Comparison of ENCODE assay signal across 31 cellular contexts in genomic region chr6:124622351-124622750, GRCh38.
"Had no signal": no experiment of that assay in that cellular context is flagged by ENCODE, and none has a peak within 500 bp of the region (broad histone marks: within the 10 kb centered on the region; RNA-seq: fewer than 3 reads in every experiment).

No MANE protein-coding gene starts in this region.

- H3K4me3 Mint-ChIP-seq: activated naive CD4-positive, alpha-beta T cell treated with anti-CD3 and anti-CD28 coated beads for 36 hours; activated T-cell treated with anti-CD3 and anti-CD28 coated beads, Interleukin-2, amount 50 U/mL, for 4 hours; activated T-helper 1 cell treated with anti-CD3 and anti-CD28 coated beads, Interleukin-12 subunit alpha, Interleukin-12 subunit beta, Interleukin-2, Interleukin-4 antibody, amounts not matched to agents 30 ng/mL and 10 ng/mL and 1 ng/mL, durations not matched to agents 14 hours and 24 hours and 36 hours had no signal

- H3K36me3 ChIP-seq: adrenal gland, brain microvascular endothelial cell had no signal

- ATAC-seq: activated naive CD4-positive, alpha-beta T cell treated with anti-CD3 and anti-CD28 coated beads, Interleukin-2, amount 50 U/mL, for 72 hours; activated T-cell treated with anti-CD3 and anti-CD28 coated beads, Interleukin-2, amount 50 U/mL, for 4 hours; Panc1 had no signal

- H3K27ac Mint-ChIP-seq: activated naive CD4-positive, alpha-beta T cell treated with anti-CD3 and anti-CD28 coated beads for 36 hours; activated naive CD4-positive, alpha-beta T cell treated with anti-CD3 and anti-CD28 coated beads, Interleukin-2, amount 50 U/mL, for 72 hours; activated T-helper 1 cell treated with anti-CD3 and anti-CD28 coated beads, Interleukin-12 subunit alpha, Interleukin-12 subunit beta, Interleukin-2, Interleukin-4 antibody, amounts not matched to agents 30 ng/mL and 10 ng/mL and 1 ng/mL, durations not matched to agents 14 hours and 24 hours and 36 hours had no signal

- H3K4me3 ChIP-seq: adrenal gland had no signal

- H3K4me1 ChIP-seq: adrenal gland had no signal

- H3K27ac ChIP-seq: adrenal gland, brain microvascular endothelial cell, KMS-11, RWPE1, VCaP had no signal

- DNase-seq: activated CD4-positive, alpha-beta T cell treated with anti-CD3 and anti-CD28 coated beads for 1 hour; activated CD4-positive, alpha-beta T cell treated with anti-CD3 and anti-CD28 coated beads for 48 hours; activated CD4-positive, alpha-beta T cell treated with anti-CD3 and anti-CD28 coated beads, Interleukin-2, amount 50 U/mL, for 4 hours; activated CD4-positive, CD25-positive, alpha-beta regulatory T cell; activated CD8-positive, alpha-beta memory T cell treated with anti-CD3 and anti-CD28 coated beads, Interleukin-2, amount 50 U/mL, for 4 hours; activated gamma-delta T cell treated with Interleukin-2 at 50 U/mL for 16 hours; activated naive CD4-positive, alpha-beta T cell treated with anti-CD3 and anti-CD28 coated beads for 36 hours; activated T-cell treated with anti-CD3 and anti-CD28 coated beads for 4 hours; activated T-cell treated with anti-CD3 and anti-CD28 coated beads, Interleukin-2, amount 50 U/mL, for 4 hours; adrenal gland; brain microvascular endothelial cell; central memory CD4-positive, alpha-beta T cell; MM.1S; MV-4-11; NCI-H1092; NCI-H1436 treated with DMSO at 0.1 percent for 48 hours; NCI-H1694 treated with DMSO at 0.1 percent for 48 hours; NCI-H2029; NCI-H345; NCI-H524 treated with DMSO at 0.1 percent for 48 hours; Right ventricle myocardium superior; SW 1271; T-helper 1 cell; T-helper 2 cell; T-helper 9 cell had no signal

- H3K9me3 ChIP-seq: adrenal gland had no signal

- H3K36me3 Mint-ChIP-seq: activated naive CD4-positive, alpha-beta T cell treated with anti-CD3 and anti-CD28 coated beads, Interleukin-2, amount 50 U/mL, for 72 hours had no signal

- H3K27me3 ChIP-seq: adrenal gland, brain microvascular endothelial cell had no signal

- H3K9me3 Mint-ChIP-seq: activated naive CD4-positive, alpha-beta T cell treated with anti-CD3 and anti-CD28 coated beads for 36 hours; activated naive CD4-positive, alpha-beta T cell treated with anti-CD3 and anti-CD28 coated beads, Interleukin-2, amount 50 U/mL, for 72 hours; activated T-helper 1 cell treated with anti-CD3 and anti-CD28 coated beads, Interleukin-12 subunit alpha, Interleukin-12 subunit beta, Interleukin-2, Interleukin-4 antibody, amounts not matched to agents 30 ng/mL and 10 ng/mL and 1 ng/mL, durations not matched to agents 14 hours and 24 hours and 36 hours had no signal
